ENCODE assay signal across 29 cellular contexts in genomic region chr13:45909089-45909488, GRCh38. TPM values are rescaled to one million over a fixed set of nuclear protein-coding genes. Genes with fewer than 3 reads are reported as not detected.
"Had no signal": no experiment of that assay in that cellular context is flagged by ENCODE, and none has a peak within 500 bp of the region (broad histone marks: within the 10 kb centered on the region; RNA-seq: fewer than 3 reads in every experiment).

No MANE protein-coding gene starts in this region.

- H3K36me3 Mint-ChIP-seq: stimulated activated effector memory CD8-positive, alpha-beta T cell treated with anti-CD3 and anti-CD28 coated beads, Interleukin-12 subunit alpha, Interleukin-12 subunit beta, amount 100 ng/mL, for 72 hours; stimulated activated memory B cell treated with anti-CD40 and anti-IgM and Interleukin-4, amounts not matched to agents 10 μg/mL and 1 μg/mL and 100 μg/mL, for 72 hours; stimulated activated naive B cell treated with anti-CD40 and anti-IgM and Interleukin-4, amounts not matched to agents 10 μg/mL and 1 μg/mL and 100 μg/mL, for 72 hours; type B pancreatic cell had no signal

- H3K4me3 Mint-ChIP-seq: stimulated activated effector memory CD8-positive, alpha-beta T cell treated with anti-CD3 and anti-CD28 coated beads, Interleukin-12 subunit alpha, Interleukin-12 subunit beta, amount 100 ng/mL, for 72 hours; stimulated activated memory B cell treated with anti-CD40 and anti-IgM and Interleukin-4, amounts not matched to agents 10 μg/mL and 1 μg/mL and 100 μg/mL, for 72 hours; stimulated activated naive B cell treated with anti-CD40 and anti-IgM and Interleukin-4, amounts not matched to agents 10 μg/mL and 1 μg/mL and 100 μg/mL, for 72 hours; stimulated activated naive CD8-positive, alpha-beta T cell treated with anti-CD3 and anti-CD28 coated beads, Interleukin-15, amount 100 ng/mL, for 72 hours; stimulated activated naive CD8-positive, alpha-beta T cell treated with anti-CD3 and anti-CD28 coated beads, Interleukin-15, Interleukin-2, amounts not matched to agents 100 ng/mL and 50 ng/mL, for 24 hours; type B pancreatic cell had no signal

- H3K9me3 Mint-ChIP-seq: stimulated activated effector memory CD8-positive, alpha-beta T cell treated with anti-CD3 and anti-CD28 coated beads, Interleukin-12 subunit alpha, Interleukin-12 subunit beta, amount 100 ng/mL, for 72 hours; stimulated activated naive B cell treated with anti-CD40 and anti-IgM and Interleukin-4, amounts not matched to agents 10 μg/mL and 1 μg/mL and 100 μg/mL, for 72 hours; stimulated activated naive CD8-positive, alpha-beta T cell treated with anti-CD3 and anti-CD28 coated beads, Interleukin-15, amount 100 ng/mL, for 72 hours; stimulated activated naive CD8-positive, alpha-beta T cell treated with anti-CD3 and anti-CD28 coated beads, Interleukin-15, Interleukin-2, amounts not matched to agents 100 ng/mL and 50 ng/mL, for 24 hours; type B pancreatic cell had no signal

- H3K4me1 Mint-ChIP-seq: stimulated activated effector memory CD8-positive, alpha-beta T cell treated with anti-CD3 and anti-CD28 coated beads, Interleukin-12 subunit alpha, Interleukin-12 subunit beta, amount 100 ng/mL, for 72 hours; stimulated activated memory B cell treated with anti-CD40 and anti-IgM and Interleukin-4, amounts not matched to agents 10 μg/mL and 1 μg/mL and 100 μg/mL, for 72 hours; stimulated activated naive B cell treated with anti-CD40 and anti-IgM and Interleukin-4, amounts not matched to agents 10 μg/mL and 1 μg/mL and 100 μg/mL, for 72 hours; stimulated activated naive CD8-positive, alpha-beta T cell treated with anti-CD3 and anti-CD28 coated beads, Interleukin-15, amount 100 ng/mL, for 72 hours had no signal

- H3K27ac Mint-ChIP-seq: stimulated activated effector memory CD8-positive, alpha-beta T cell treated with anti-CD3 and anti-CD28 coated beads, Interleukin-12 subunit alpha, Interleukin-12 subunit beta, amount 100 ng/mL, for 72 hours; stimulated activated memory B cell treated with anti-CD40 and anti-IgM and Interleukin-4, amounts not matched to agents 10 μg/mL and 1 μg/mL and 100 μg/mL, for 72 hours; stimulated activated naive B cell treated with anti-CD40 and anti-IgM and Interleukin-4, amounts not matched to agents 10 μg/mL and 1 μg/mL and 100 μg/mL, for 72 hours; stimulated activated naive CD8-positive, alpha-beta T cell treated with anti-CD3 and anti-CD28 coated beads, Interleukin-15, amount 100 ng/mL, for 72 hours; stimulated activated naive CD8-positive, alpha-beta T cell treated with anti-CD3 and anti-CD28 coated beads, Interleukin-15, Interleukin-2, amounts not matched to agents 100 ng/mL and 50 ng/mL, for 24 hours; type B pancreatic cell had no signal

- H3K4me3 ChIP-seq: stomach, suprapubic skin, testis, thoracic aorta, thyroid gland, tibial artery, tibial nerve, transverse colon, upper lobe of left lung, upper lobe of right lung, uterus, vagina had no signal

- ATAC-seq: stimulated activated naive B cell treated with anti-CD40 and anti-IgM and Interleukin-4, amounts not matched to agents 10 μg/mL and 1 μg/mL and 100 μg/mL, for 72 hours; stimulated activated naive CD8-positive, alpha-beta T cell treated with anti-CD3 and anti-CD28 coated beads, Interleukin-15, Interleukin-2, amounts not matched to agents 100 U/mL and 50 U/mL, for 24 hours; upper lobe of right lung had no signal

- H3K4me1 ChIP-seq: stomach, suprapubic skin, testis, tibial artery, tibial nerve, transverse colon, upper lobe of left lung, upper lobe of right lung, uterus, vagina had no signal

- H3K36me3 ChIP-seq: stomach, suprapubic skin, thoracic aorta, thyroid gland, tibial artery, tibial nerve, transverse colon, upper lobe of left lung, upper lobe of right lung, uterus, vagina had no signal

- H3K27me3 ChIP-seq: suprapubic skin, testis, thyroid gland, tibial artery, tibial nerve, transverse colon, upper lobe of left lung, upper lobe of right lung, uterus, vagina had no signal

- H3K9me3 ChIP-seq: stomach, suprapubic skin, testis, thoracic aorta, thyroid gland, tibial artery, upper lobe of left lung, upper lobe of right lung, uterus, vagina had no signal

- H3K27ac ChIP-seq: stomach, suprapubic skin, testis, thoracic aorta, thyroid gland, tibial artery, tibial nerve, transverse colon, upper lobe of left lung, upper lobe of right lung, uterus, vagina had no signal

- H3K27me3 Mint-ChIP-seq: stimulated activated naive CD8-positive, alpha-beta T cell treated with anti-CD3 and anti-CD28 coated beads, Interleukin-15, amount 100 ng/mL, for 72 hours; stimulated activated naive CD8-positive, alpha-beta T cell treated with anti-CD3 and anti-CD28 coated beads, Interleukin-15, Interleukin-2, amounts not matched to agents 100 ng/mL and 50 ng/mL, for 24 hours had no signal

- DNase-seq: stimulated activated CD4-positive, alpha-beta T cell treated with anti-CD3 and anti-CD28 coated beads, Interleukin-2, amount 100 ng/mL, for 48 hours; stimulated activated CD4-positive, alpha-beta T cell treated with anti-CD3 and anti-CD28 coated beads, Interleukin-4, amount 100 ng/mL, for 1 hour; stimulated activated CD4-positive, alpha-beta T cell treated with anti-CD3 and anti-CD28 coated beads, Interleukin-4, amount 100 ng/mL, for 24 hours; stimulated activated CD4-positive, alpha-beta T cell treated with anti-CD3 and anti-CD28 coated beads, Interleukin-4, amount 100 ng/mL, for 4 hours; stimulated activated CD8-positive, alpha-beta memory T cell treated with anti-CD3 and anti-CD28 coated beads, Interleukin-4, amount 100 ng/mL, for 48 hours; stimulated activated naive B cell treated with anti-CD40 and anti-IgM and Interleukin-4, amounts not matched to agents 10 μg/mL and 1 μg/mL and 100 μg/mL, for 72 hours; stimulated activated naive CD4-positive, alpha-beta T cell; stimulated activated naive CD4-positive, alpha-beta T cell treated with Interleukin-2 at 50 U/mL for 16 hours; stimulated activated naive CD8-positive, alpha-beta T cell treated with anti-CD3 and anti-CD28 coated beads, Interleukin-15, amount 100 ng/mL, for 72 hours; stimulated activated naive CD8-positive, alpha-beta T cell treated with anti-CD3 and anti-CD28 coated beads, Interleukin-15, Interleukin-2, amounts not matched to agents 100 U/mL and 50 U/mL, for 24 hours; stomach; testis; tibial artery; transverse colon; trophoblast cell; upper lobe of right lung; uterus had no signal

RNA-seq across cellular contexts. Expression of gene SIAH3, which starts 57.5 kb away (rescaled TPM):
- total RNA-seq: subcutaneous adipose tissue, thoracic aorta, tibial nerve, transverse colon, upper lobe of right lung, vagina had no signal
- polyA plus RNA-seq: stomach, urinary bladder had no signal
